ENCODE assay signal across 1 cellular context in the genomic region with DNA sequence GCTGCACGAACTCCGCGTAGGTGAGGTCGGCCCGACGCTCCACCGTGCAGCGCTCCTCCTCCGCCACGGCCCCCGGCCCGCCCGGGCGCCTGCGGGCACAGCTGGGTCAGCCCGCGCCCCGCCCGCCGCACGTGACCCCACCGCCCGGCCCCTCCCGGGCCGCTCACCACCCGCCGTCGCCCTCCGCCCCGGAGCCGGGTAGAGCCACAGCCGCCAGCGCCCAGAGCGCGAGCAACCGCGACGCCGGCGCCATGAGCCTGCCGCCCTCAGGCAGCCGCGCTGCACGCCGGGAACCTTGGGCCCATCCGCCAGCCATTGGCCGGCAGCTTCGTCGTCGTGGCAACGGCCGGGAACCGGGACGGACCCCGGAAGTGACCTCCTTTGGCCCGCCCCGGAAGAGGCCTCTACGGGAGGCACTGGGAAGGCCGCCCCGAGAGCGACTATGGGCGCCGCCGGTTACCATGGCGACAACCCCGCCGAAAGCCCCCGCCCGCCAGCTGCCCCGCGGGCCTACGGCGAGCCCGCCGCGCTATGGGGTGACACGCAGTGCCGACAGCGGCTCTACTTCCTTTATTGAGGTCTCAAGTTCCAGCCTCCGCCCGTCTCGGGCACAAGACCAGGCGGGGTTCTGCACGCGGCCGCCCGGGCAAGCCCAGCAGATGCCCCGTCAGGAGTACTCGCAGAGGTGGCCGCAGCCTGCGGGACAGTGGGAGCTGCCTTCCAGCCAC.
A peak's percentile ranks its signal among the peaks of the same experiment; 100 is the strongest.
TF ChIP-seq lines count a peak whose summit lies in the region.

A gene with protein sequence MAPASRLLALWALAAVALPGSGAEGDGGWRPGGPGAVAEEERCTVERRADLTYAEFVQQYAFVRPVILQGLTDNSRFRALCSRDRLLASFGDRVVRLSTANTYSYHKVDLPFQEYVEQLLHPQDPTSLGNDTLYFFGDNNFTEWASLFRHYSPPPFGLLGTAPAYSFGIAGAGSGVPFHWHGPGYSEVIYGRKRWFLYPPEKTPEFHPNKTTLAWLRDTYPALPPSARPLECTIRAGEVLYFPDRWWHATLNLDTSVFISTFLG (minus strand): TSS at position 268 of the 728 bp plus-strand sequence. CDS start 15 bp downstream, at position 253.

TF ChIP-seq in H1, 55 proteins besides CTCF, POLR2A, EP300 and RAD21:
- TF ChIP-seq CREB1 (IDR thresholded peaks at IDR 0.05) (peak; percentile 80), SRF (IDR thresholded peaks at IDR 0.05; ENCODE audit: low read depth, low read length) (no peak), SP2 (IDR thresholded peaks at IDR 0.05; ENCODE audit: low read length) (peak; percentile 32; the same call in 1 of the 2 replicates), KDM5A (IDR thresholded peaks at IDR 0.05; ENCODE audit: low read length) (0 out of 2 replicates have a peak, but pooled peaks have one; percentile 42), KDM1A (IDR thresholded peaks at IDR 0.05; ENCODE audit: borderline replicate concordance, low read length) (no peak), GABPA (IDR thresholded peaks at IDR 0.05; ENCODE audit: borderline replicate concordance, insufficient read depth, low read length) (peak; percentile 91), TBP (IDR thresholded peaks at IDR 0.05; ENCODE audit: low read depth, low read length) (peak; percentile 80), HDAC6 (IDR thresholded peaks at IDR 0.05; ENCODE audit: low read depth, low read length) (no peak), SP4 (IDR thresholded peaks at IDR 0.05; ENCODE audit: low read length) (no peak), YY1 (IDR thresholded peaks at IDR 0.05; ENCODE audit: low read depth, low read length) (peak; percentile 89), SIN3A (conservative IDR thresholded peaks at IDR 0.05 in 1 of 2, IDR thresholded peaks at IDR 0.05 in 1 of 2; ENCODE audit: low read depth in 1 of 2, low read length in 2 of 2) (peak in 1 of 2 experiments; percentile 96; a peak in 2 of 4 replicates), SP1 (IDR thresholded peaks at IDR 0.05; ENCODE audit: low read depth, low read length) (peak; percentile 55; the same call in 1 of the 2 replicates), CHD2 (IDR thresholded peaks at IDR 0.05; ENCODE audit: low read length) (peak; percentile 60; the same call in 1 of the 2 replicates), GTF2F1 (IDR thresholded peaks at IDR 0.05; ENCODE audit: borderline replicate concordance, low read depth, low read length) (peak; percentile 14; the same call in 1 of the 2 replicates), TAF1 (IDR thresholded peaks at IDR 0.05; ENCODE audit: low read depth, low read length) (peak; percentile 92), PHF8 (conservative IDR thresholded peaks at IDR 0.05; ENCODE audit: low read depth, low read length) (peak; percentile 82), POLR2AphosphoS5 (IDR thresholded peaks at IDR 0.05; ENCODE audit: low read depth, low read length) (peak; percentile 73; the same call in 1 of the 2 replicates), TAF7 (optimal IDR thresholded peaks at IDR 0.05; ENCODE audit: borderline replicate concordance, low read depth, low read length) (peak; percentile 92)
- TF ChIP-seq, protein P1, sequence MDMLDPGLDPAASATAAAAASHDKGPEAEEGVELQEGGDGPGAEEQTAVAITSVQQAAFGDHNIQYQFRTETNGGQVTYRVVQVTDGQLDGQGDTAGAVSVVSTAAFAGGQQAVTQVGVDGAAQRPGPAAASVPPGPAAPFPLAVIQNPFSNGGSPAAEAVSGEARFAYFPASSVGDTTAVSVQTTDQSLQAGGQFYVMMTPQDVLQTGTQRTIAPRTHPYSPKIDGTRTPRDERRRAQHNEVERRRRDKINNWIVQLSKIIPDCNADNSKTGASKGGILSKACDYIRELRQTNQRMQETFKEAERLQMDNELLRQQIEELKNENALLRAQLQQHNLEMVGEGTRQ (IDR thresholded peaks at IDR 0.05; ENCODE audit: low read length) = no peak
- TF ChIP-seq, protein P2, sequence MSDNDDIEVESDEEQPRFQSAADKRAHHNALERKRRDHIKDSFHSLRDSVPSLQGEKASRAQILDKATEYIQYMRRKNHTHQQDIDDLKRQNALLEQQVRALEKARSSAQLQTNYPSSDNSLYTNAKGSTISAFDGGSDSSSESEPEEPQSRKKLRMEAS (IDR thresholded peaks at IDR 0.05) = peak; percentile 88
- TF ChIP-seq, protein P3, sequence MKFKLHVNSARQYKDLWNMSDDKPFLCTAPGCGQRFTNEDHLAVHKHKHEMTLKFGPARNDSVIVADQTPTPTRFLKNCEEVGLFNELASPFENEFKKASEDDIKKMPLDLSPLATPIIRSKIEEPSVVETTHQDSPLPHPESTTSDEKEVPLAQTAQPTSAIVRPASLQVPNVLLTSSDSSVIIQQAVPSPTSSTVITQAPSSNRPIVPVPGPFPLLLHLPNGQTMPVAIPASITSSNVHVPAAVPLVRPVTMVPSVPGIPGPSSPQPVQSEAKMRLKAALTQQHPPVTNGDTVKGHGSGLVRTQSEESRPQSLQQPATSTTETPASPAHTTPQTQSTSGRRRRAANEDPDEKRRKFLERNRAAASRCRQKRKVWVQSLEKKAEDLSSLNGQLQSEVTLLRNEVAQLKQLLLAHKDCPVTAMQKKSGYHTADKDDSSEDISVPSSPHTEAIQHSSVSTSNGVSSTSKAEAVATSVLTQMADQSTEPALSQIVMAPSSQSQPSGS (IDR thresholded peaks at IDR 0.05; ENCODE audit: low read length) = peak; percentile 62; the same call in 1 of the 2 replicates
- TF ChIP-seq, protein P4, sequence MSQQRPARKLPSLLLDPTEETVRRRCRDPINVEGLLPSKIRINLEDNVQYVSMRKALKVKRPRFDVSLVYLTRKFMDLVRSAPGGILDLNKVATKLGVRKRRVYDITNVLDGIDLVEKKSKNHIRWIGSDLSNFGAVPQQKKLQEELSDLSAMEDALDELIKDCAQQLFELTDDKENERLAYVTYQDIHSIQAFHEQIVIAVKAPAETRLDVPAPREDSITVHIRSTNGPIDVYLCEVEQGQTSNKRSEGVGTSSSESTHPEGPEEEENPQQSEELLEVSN (IDR thresholded peaks at IDR 0.05) = peak; percentile 92
